In genomic region chrX:17633546-17633945, GRCh38 we compare ENCODE assay signal across 1 cellular context.
TF ChIP-seq lines count a peak whose summit lies in the region.

No MANE protein-coding gene starts in this region.

TF ChIP-seq in HepG2, 621 proteins besides CTCF, POLR2A, EP300 and RAD21 (continued from another document):
- TF ChIP-seq YEATS4 (CRISPR knock-in tag; IDR thresholded peaks at IDR 0.05; ENCODE audit: borderline replicate concordance) (no peak), PHF8 (CRISPR knock-in tag; IDR thresholded peaks at IDR 0.05) (no peak), ELF3 (CRISPR knock-in tag; IDR thresholded peaks at IDR 0.05) (no peak), MAFF (IDR thresholded peaks at IDR 0.05; ENCODE audit: low read depth, low read length) (no peak), ZNF574 (CRISPR knock-in tag; IDR thresholded peaks at IDR 0.05) (no peak), ZNF3 (CRISPR knock-in tag; IDR thresholded peaks at IDR 0.05) (no peak), ZNF256 (CRISPR knock-in tag; conservative IDR thresholded peaks at IDR 0.05) (no peak), BHLHE40 (IDR thresholded peaks at IDR 0.05; ENCODE audit: low read length) (no peak), ZBTB7B (CRISPR knock-in tag; IDR thresholded peaks at IDR 0.05) (no peak), CEBPB (IDR thresholded peaks at IDR 0.05; ENCODE audit: borderline replicate concordance, low read depth, low read length) (no peak), DNMT1 (CRISPR knock-in tag; IDR thresholded peaks at IDR 0.05) (no peak), ZNF33A (CRISPR knock-in tag; IDR thresholded peaks at IDR 0.05; ENCODE audit: borderline replicate concordance) (no peak), TOPORS (CRISPR knock-in tag; IDR thresholded peaks at IDR 0.05) (no peak)
TF ChIP-seq in HepG2: peak in this region for 0.
